Comparison of ENCODE assay signal across 8 cellular contexts in the genomic region with DNA sequence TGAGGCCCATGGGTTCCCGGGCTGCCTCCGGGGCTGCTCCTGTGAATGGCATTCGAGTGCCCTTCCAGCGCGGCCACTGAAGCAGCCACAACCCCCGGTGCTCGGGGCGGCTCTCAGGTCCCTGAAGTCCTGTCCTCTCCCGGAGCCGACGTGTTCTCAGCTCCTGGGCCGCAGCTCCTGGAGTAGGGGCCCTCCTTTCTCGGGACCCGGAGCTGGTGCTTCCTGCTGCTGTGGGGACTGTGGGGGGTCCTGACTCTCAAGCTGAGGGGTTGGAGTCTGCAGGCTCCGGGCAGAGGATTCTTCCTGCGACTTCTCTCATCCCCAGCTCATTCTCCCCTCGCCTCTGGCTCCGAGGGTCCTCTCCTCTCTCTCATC. TPM values are rescaled to one million over a fixed set of nuclear protein-coding genes. Genes with fewer than 3 reads are reported as not detected.
DNase-seq lines count a peak whose midpoint lies in the region; TF ChIP-seq lines count a peak whose summit lies in the region.
"Not testable (repeated sequence)": the region's sequence is repeated elsewhere in the genome, so short reads cannot be mapped to it uniquely, and the experiment has no call there.

No MANE protein-coding gene starts in this region.

- not testable (repeated sequence) for DNase-seq in WERI-Rb-1; astrocyte of the spinal cord (ENCODE audit: low read depth, low spot score); esophagus squamous epithelium (lab: John Stamatoyannopoulos, UW); osteoblast (ENCODE audit: insufficient read length, low spot score, missing footprints)

- peak overlapping the region; percentile 94 to 99 (median 98) for H3K4me2 ChIP-seq in BLaER1 treated with 17β-estradiol and CSF1 and Interleukin-3, amounts not matched to agents 10 nM and 100 nM
- peak overlapping the region; percentile 98 for H3K4me2 ChIP-seq in osteoblast (ENCODE audit: insufficient read depth, low read length)

- intact Hi-C loops in esophagus squamous epithelium (cut with DNase I): not testable (repeated sequence)

- not testable (repeated sequence) for H3K9me3 Mint-ChIP-seq in IgD-negative memory B cell

- TF ChIP-seq POLR2A in esophagus squamous epithelium (IDR thresholded peaks at IDR 0.05): not testable (repeated sequence)

- H3K4me1 Mint-ChIP-seq in IgD-negative memory B cell: peaks cover 50 to 59% (median 52%) of the 10 kb centered on the region in 3 donors

- peak overlapping the region; percentile 84 to 92 (median 90) for H3K4me3 Mint-ChIP-seq in IgD-negative memory B cell

- H3K27me3 Mint-ChIP-seq in IgD-negative memory B cell: not testable (repeated sequence)

- peaks cover 48 to 65% (median 59%) of the 10 kb centered on the region in 11 experiments; a peak in 21 of 22 replicates for H4K20me1 ChIP-seq in BLaER1 treated with 17β-estradiol and CSF1 and Interleukin-3, amounts not matched to agents 10 nM and 100 nM
- H4K20me1 ChIP-seq in osteoblast (ENCODE audit: insufficient read depth, low read length): peaks cover 54% of the 10 kb centered on the region

- not testable (repeated sequence) for H3K36me3 Mint-ChIP-seq in IgD-negative memory B cell

- not testable (repeated sequence) for H3K9me3 ChIP-seq in BLaER1 treated with 17β-estradiol and CSF1 and Interleukin-3, amounts not matched to agents 10 nM and 100 nM (replicated peaks in 1 of 11); esophagus squamous epithelium; liver (ENCODE audit: control insufficient read depth in 4 of 4, low read length in 3 of 4); osteoblast (ENCODE audit: low read depth, low read length); subcutaneous abdominal adipose tissue (ENCODE audit: control insufficient read depth in 5 of 5, low read length in 5 of 5)
- H3K9me3 ChIP-seq in WERI-Rb-1 (ENCODE audit: severe bottlenecking): peaks cover 14% of the 10 kb centered on the region

- peaks cover 49 to 64% (median 54%) of the 10 kb centered on the region in 10 experiments for H3K4me1 ChIP-seq in BLaER1 treated with 17β-estradiol and CSF1 and Interleukin-3, amounts not matched to agents 10 nM and 100 nM
- H3K4me1 ChIP-seq in esophagus squamous epithelium: peaks cover 23 to 88% (median 36%) of the 10 kb centered on the region in 3 donors
- H3K4me1 ChIP-seq in liver (ENCODE audit: control insufficient read depth in 4 of 4, insufficient read depth in 4 of 4, low read length in 3 of 4): peaks cover 8 to 36% (median 30%) of the 10 kb centered on the region in 4 donors
- peaks cover 39% of the 10 kb centered on the region for H3K4me1 ChIP-seq in osteoblast (ENCODE audit: insufficient read depth, low read length)
- peaks cover 3 to 55% (median 39%) of the 10 kb centered on the region in 5 donors for H3K4me1 ChIP-seq in subcutaneous abdominal adipose tissue (ENCODE audit: control insufficient read depth in 5 of 5, insufficient read depth in 5 of 5, low read length in 5 of 5)

- peak overlapping the region; percentile 59 for H2AFZ ChIP-seq in osteoblast (ENCODE audit: low read length)

- peak overlapping the region; percentile 40 to 86 (median 78) for H3K27ac Mint-ChIP-seq in IgD-negative memory B cell

- TF ChIP-seq RAD21 in liver (IDR thresholded peaks at IDR 0.05): not testable (repeated sequence)

- peaks cover 78% of the 10 kb centered on the region for H3K79me2 ChIP-seq in osteoblast (ENCODE audit: insufficient read depth, low read length)

- H3K4me3 ChIP-seq in BLaER1 treated with 17β-estradiol and CSF1 and Interleukin-3, amounts not matched to agents 10 nM and 100 nM: peak overlapping the region; percentile 59 to 90 (median 80)
- peak overlapping the region; percentile 61 for H3K4me3 ChIP-seq in WERI-Rb-1 (ENCODE audit: low read depth, low read length)
- peak overlapping the region; percentile 70 for H3K4me3 ChIP-seq in astrocyte of the spinal cord (ENCODE audit: low read depth, low read length)
- peak overlapping the region; percentile 60 to 80 (median 76) for H3K4me3 ChIP-seq in esophagus squamous epithelium
- peak overlapping the region; percentile 57 to 84 (median 61) for H3K4me3 ChIP-seq in liver (ENCODE audit: low read depth in 1 of 3, low read length in 3 of 3)
- H3K4me3 ChIP-seq in osteoblast (ENCODE audit: insufficient read depth, low read length): peak overlapping the region; percentile 91
- peak overlapping the region; percentile 66 to 81 (median 79) for H3K4me3 ChIP-seq in subcutaneous abdominal adipose tissue (ENCODE audit: low read depth in 1 of 5, low read length in 5 of 5)

- not testable (repeated sequence) for TF ChIP-seq CTCF in WERI-Rb-1 (IDR thresholded peaks at IDR 0.05; ENCODE audit: low read depth, low read length); astrocyte of the spinal cord (IDR thresholded peaks at IDR 0.05; ENCODE audit: low read depth, low read length); esophagus squamous epithelium (IDR thresholded peaks at IDR 0.05); liver (IDR thresholded peaks at IDR 0.05; ENCODE audit: low read depth, low read length, missing input control); osteoblast (IDR thresholded peaks at IDR 0.05; ENCODE audit: extremely low read depth, low read depth, low read length)

- peak overlapping the region in 10 of 11 experiments; percentile 18 to 92 (median 54); a peak in 18 of 22 replicates for H3K27ac ChIP-seq in BLaER1 treated with 17β-estradiol and CSF1 and Interleukin-3, amounts not matched to agents 10 nM and 100 nM
- not testable (repeated sequence) for H3K27ac ChIP-seq in WERI-Rb-1
- H3K27ac ChIP-seq in esophagus squamous epithelium (peak overlapping the region; percentile 93 to 99 (median 98)), liver (ENCODE audit: low read depth in 1 of 2, low read length in 2 of 2) (peak overlapping the region in 1 of 2 donors; percentile 79), osteoblast (ENCODE audit: low read depth, low read length) (peak overlapping the region; percentile 52), subcutaneous abdominal adipose tissue (ENCODE audit: low read depth, low read length) (peak overlapping the region; percentile 99)

- in situ Hi-C loops in astrocyte of the spinal cord (cut with HindIII; ENCODE audit: low sequenced_read_pairs): not testable (repeated sequence)

- H3K36me3 ChIP-seq in BLaER1 treated with 17β-estradiol and CSF1 and Interleukin-3, amounts not matched to agents 10 nM and 100 nM: peaks cover 0 to 16% (median 7%) of the 10 kb centered on the region in 11 experiments; a peak in 8 of 22 replicates
- not testable (repeated sequence) for H3K36me3 ChIP-seq in WERI-Rb-1; esophagus squamous epithelium; liver (ENCODE audit: control insufficient read depth in 4 of 4, insufficient read depth in 3 of 4, low read depth in 1 of 4, low read length in 3 of 4); osteoblast (ENCODE audit: insufficient read depth, low read length); subcutaneous abdominal adipose tissue (ENCODE audit: control insufficient read depth in 5 of 5, insufficient read depth in 5 of 5, low read length in 5 of 5)

- WGBS in esophagus squamous epithelium, 2 donors: 6 to 15% methylated on average over 9 to 14 of the region's 18 CpGs
- 17% methylated on average over 18 of the region's 18 CpGs for WGBS in liver

- not testable (repeated sequence) for H3K27me3 ChIP-seq in BLaER1 treated with 17β-estradiol and CSF1 and Interleukin-3, amounts not matched to agents 10 nM and 100 nM; WERI-Rb-1 (ENCODE audit: insufficient read depth, low read depth, severe bottlenecking); esophagus squamous epithelium; liver (ENCODE audit: control insufficient read depth in 4 of 4, insufficient read depth in 4 of 4, low read length in 3 of 4); osteoblast (ENCODE audit: insufficient read depth, low read length); subcutaneous abdominal adipose tissue (ENCODE audit: control insufficient read depth in 5 of 5, insufficient read depth in 4 of 5, low read length in 5 of 5)

- peak overlapping the region; percentile 63 to 92 (median 80) for H3K9ac ChIP-seq in BLaER1 treated with 17β-estradiol and CSF1 and Interleukin-3, amounts not matched to agents 10 nM and 100 nM
- H3K9ac ChIP-seq in liver (ENCODE audit: low read depth in 1 of 2, low read length in 2 of 2) (peak overlapping the region in 1 of 2 donors; percentile 51), subcutaneous abdominal adipose tissue (ENCODE audit: low read length in 5 of 5) (peak overlapping the region in 4 of 5 donors; percentile 62 to 82 (median 68))

RNA-seq across cellular contexts. Expression of gene MICA, which starts 0.6 kb away (rescaled TPM):
- polyA plus RNA-seq in IgD-negative memory B cell (9.2 TPM), liver (1 to 10 TPM; 3.2 to 5.0 TPM)
- total RNA-seq in esophagus squamous epithelium (10 to 100 TPM in 1 of 4 donors, 1 to 10 TPM in 3; 7.5 to 10.1 (median 8.8) TPM), liver (1 to 10 TPM; 3.3 to 9.1 TPM), osteoblast (31.1 and 40.1 TPM in 2 replicates)

RNA-seq across cellular contexts. Expression of gene HLA-B, which starts 47.0 kb away (rescaled TPM):
- 6,901 TPM for polyA plus RNA-seq in IgD-negative memory B cell
- total RNA-seq in esophagus squamous epithelium: 1,000 to 10,000 TPM in 1 of 4 donors, 100 to 1,000 TPM in 3; 193 to 1,414 (median 554) TPM
- 100 to 1,000 TPM; 341 to 369 TPM for total RNA-seq in liver
- polyA plus RNA-seq in liver: 100 to 1,000 TPM; 464 to 864 TPM
- 455 and 510 TPM in 2 replicates for total RNA-seq in osteoblast
